Comparison of ENCODE assay signal across 2 cellular contexts in the genomic region with DNA sequence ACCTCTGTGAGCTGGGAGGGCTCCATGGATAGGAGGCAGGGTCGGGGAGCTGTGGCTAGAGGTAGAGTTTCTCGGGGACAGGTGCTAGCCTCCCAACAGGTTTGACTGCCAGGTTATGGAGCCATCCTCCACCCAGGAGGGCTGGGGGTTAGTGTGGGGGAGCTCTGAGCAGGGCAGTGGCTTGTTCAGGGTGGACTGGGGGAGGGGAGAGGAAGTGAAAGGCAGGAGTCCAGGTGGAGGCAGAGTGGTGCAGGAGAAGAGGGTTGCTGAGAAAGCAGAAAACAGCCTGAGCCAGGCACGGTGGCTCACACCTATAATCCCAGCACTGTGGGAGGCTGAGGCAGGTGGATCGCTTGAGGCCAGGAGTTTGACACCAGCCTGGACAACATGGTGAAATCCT.
TF ChIP-seq lines count a peak whose summit lies in the region.

No MANE protein-coding gene starts in this region.

TF ChIP-seq in IMR-90, 13 proteins besides CTCF, POLR2A, EP300 and RAD21:
- TF ChIP-seq NFE2L2 (IDR thresholded peaks at IDR 0.05; ENCODE audit: low read depth, low read length) (no peak), SMC3 (IDR thresholded peaks at IDR 0.05; ENCODE audit: low read depth, low read length) (no peak), BHLHE40 (IDR thresholded peaks at IDR 0.05; ENCODE audit: low read depth, low read length) (no peak), MXI1 (IDR thresholded peaks at IDR 0.05; ENCODE audit: borderline replicate concordance, low read depth, low read length) (no peak), MAFK (IDR thresholded peaks at IDR 0.05; ENCODE audit: low read depth, low read length) (no peak), FOS (IDR thresholded peaks at IDR 0.05; ENCODE audit: low read depth, low read length) (no peak), RFX5 (IDR thresholded peaks at IDR 0.05; ENCODE audit: low read depth, low read length) (no peak), MAZ (IDR thresholded peaks at IDR 0.05; ENCODE audit: borderline replicate concordance, low read depth, low read length) (no peak), CEBPB (IDR thresholded peaks at IDR 0.05; ENCODE audit: low read depth, low read length) (no peak), RCOR1 (IDR thresholded peaks at IDR 0.05; ENCODE audit: insufficient replicate concordance, low read length) (no peak), CHD1 (IDR thresholded peaks at IDR 0.05; ENCODE audit: low read depth, low read length) (no peak)
- TF ChIP-seq, protein P1, sequence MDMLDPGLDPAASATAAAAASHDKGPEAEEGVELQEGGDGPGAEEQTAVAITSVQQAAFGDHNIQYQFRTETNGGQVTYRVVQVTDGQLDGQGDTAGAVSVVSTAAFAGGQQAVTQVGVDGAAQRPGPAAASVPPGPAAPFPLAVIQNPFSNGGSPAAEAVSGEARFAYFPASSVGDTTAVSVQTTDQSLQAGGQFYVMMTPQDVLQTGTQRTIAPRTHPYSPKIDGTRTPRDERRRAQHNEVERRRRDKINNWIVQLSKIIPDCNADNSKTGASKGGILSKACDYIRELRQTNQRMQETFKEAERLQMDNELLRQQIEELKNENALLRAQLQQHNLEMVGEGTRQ (IDR thresholded peaks at IDR 0.05; ENCODE audit: low read depth, low read length), result no peak
- TF ChIP-seq, protein P2, sequence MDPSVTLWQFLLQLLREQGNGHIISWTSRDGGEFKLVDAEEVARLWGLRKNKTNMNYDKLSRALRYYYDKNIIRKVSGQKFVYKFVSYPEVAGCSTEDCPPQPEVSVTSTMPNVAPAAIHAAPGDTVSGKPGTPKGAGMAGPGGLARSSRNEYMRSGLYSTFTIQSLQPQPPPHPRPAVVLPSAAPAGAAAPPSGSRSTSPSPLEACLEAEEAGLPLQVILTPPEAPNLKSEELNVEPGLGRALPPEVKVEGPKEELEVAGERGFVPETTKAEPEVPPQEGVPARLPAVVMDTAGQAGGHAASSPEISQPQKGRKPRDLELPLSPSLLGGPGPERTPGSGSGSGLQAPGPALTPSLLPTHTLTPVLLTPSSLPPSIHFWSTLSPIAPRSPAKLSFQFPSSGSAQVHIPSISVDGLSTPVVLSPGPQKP (IDR thresholded peaks at IDR 0.05; ENCODE audit: borderline replicate concordance, low read depth, low read length), result no peak

TF ChIP-seq in WTC11, 78 proteins besides CTCF, POLR2A, EP300 and RAD21:
- TF ChIP-seq PRRX2 (CRISPR knock-in tag; IDR thresholded peaks at IDR 0.05), result no peak
- no peak for TF ChIP-seq GRHL2 (CRISPR knock-in tag; IDR thresholded peaks at IDR 0.05; ENCODE audit: insufficient replicate concordance, severe bottlenecking)
- TF ChIP-seq, protein P3, sequence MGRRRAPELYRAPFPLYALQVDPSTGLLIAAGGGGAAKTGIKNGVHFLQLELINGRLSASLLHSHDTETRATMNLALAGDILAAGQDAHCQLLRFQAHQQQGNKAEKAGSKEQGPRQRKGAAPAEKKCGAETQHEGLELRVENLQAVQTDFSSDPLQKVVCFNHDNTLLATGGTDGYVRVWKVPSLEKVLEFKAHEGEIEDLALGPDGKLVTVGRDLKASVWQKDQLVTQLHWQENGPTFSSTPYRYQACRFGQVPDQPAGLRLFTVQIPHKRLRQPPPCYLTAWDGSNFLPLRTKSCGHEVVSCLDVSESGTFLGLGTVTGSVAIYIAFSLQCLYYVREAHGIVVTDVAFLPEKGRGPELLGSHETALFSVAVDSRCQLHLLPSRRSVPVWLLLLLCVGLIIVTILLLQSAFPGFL (CRISPR knock-in tag; IDR thresholded peaks at IDR 0.05; ENCODE audit: borderline replicate concordance), result no peak
- no peak for TF ChIP-seq GTF2I (CRISPR knock-in tag; conservative IDR thresholded peaks at IDR 0.05)
- TF ChIP-seq, protein P4, sequence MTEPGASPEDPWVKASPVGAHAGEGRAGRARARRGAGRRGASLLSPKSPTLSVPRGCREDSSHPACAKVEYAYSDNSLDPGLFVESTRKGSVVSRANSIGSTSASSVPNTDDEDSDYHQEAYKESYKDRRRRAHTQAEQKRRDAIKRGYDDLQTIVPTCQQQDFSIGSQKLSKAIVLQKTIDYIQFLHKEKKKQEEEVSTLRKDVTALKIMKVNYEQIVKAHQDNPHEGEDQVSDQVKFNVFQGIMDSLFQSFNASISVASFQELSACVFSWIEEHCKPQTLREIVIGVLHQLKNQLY (CRISPR knock-in tag; IDR thresholded peaks at IDR 0.05), result no peak
- TF ChIP-seq, protein P5, sequence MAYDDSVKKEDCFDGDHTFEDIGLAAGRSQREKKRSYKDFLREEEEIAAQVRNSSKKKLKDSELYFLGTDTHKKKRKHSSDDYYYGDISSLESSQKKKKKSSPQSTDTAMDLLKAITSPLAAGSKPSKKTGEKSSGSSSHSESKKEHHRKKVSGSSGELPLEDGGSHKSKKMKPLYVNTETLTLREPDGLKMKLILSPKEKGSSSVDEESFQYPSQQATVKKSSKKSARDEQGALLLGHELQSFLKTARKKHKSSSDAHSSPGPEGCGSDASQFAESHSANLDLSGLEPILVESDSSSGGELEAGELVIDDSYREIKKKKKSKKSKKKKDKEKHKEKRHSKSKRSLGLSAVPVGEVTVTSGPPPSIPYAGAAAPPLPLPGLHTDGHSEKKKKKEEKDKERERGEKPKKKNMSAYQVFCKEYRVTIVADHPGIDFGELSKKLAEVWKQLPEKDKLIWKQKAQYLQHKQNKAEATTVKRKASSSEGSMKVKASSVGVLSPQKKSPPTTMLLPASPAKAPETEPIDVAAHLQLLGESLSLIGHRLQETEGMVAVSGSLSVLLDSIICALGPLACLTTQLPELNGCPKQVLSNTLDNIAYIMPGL (CRISPR knock-in tag; IDR thresholded peaks at IDR 0.05), result 0 out of 2 replicates have a peak, but pooled peaks have one; percentile 47
- TF ChIP-seq ZNF396 (CRISPR knock-in tag; IDR thresholded peaks at IDR 0.05; ENCODE audit: borderline replicate concordance), result no peak
- no peak for TF ChIP-seq ZNF671 (CRISPR knock-in tag; IDR thresholded peaks at IDR 0.05)
